In the genomic region with DNA sequence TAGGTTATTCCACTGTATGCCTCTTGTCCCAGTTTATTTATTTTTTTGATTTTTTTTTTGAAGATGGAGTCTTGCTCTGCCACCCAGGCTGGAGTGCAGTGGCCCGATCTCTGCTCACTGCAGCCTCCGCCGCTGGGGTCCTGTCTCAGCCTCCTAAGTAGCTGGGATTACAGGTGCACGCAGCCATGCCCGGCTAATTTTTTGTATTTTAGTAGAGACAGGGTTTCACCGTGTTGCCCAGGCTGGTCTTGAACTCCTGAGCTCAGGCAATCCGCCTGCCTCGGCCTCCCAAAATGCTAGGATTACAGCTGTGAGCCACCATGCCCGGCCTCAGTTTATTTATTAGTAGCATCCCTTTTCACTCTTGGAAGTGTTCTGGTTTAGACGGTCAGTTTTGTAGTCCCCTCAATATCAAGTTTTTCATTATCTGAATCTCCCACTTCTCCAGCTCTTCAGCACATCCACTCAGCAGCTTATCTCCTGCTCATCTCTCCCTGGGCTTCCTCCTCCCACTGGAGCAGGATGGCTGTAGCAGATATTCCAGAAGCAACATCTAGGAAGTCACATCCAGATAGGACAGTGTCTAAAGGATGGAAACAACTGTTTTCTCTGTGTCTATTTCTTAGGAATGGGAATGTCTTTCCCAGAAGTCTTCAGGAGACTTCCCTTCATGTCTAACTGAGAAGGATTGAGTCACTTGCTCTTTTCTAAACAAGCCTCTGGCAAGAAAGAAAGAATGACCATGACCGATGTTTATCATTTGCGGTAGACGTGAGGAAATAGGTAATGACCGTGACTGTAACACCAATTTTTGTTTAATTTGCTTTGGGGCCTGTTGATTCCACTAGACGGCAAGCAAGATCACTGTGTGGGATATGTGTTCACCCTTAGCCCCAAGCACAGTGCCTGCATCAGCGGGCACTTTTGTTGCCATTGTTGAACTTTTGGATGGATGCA, we compare ENCODE assay signal across 24 cellular contexts. TPM values are rescaled to one million over a fixed set of nuclear protein-coding genes. Genes with fewer than 3 reads are reported as not detected.
DNase-seq lines count a peak whose midpoint lies in the region; ATAC-seq, FAIRE-seq and TF ChIP-seq lines count a peak whose summit lies in the region.
"Had no signal": no experiment of that assay in that cellular context is flagged by ENCODE, and none has a peak within 500 bp of the region (broad histone marks: within the 10 kb centered on the region; RNA-seq: fewer than 3 reads in every experiment).

No MANE protein-coding gene starts in this region.

- no peaks in the 10 kb centered on the region for H3K79me1 ChIP-seq in trophoblast cell (ENCODE audit: low read length)

- H3K9me3 ChIP-seq in Panc1 (ENCODE audit: control insufficient read depth, insufficient read depth, low read depth, low read length) = no peaks in the 10 kb centered on the region
- no peaks in the 10 kb centered on the region for H3K9me3 ChIP-seq in trophoblast cell (ENCODE audit: insufficient read depth, low read depth, low read length)
- no peaks in the 10 kb centered on the region for H3K9me3 ChIP-seq in SK-N-SH
- H3K9me3 ChIP-seq: BLaER1 treated with 17β-estradiol and CSF1 and Interleukin-3, amounts not matched to agents 10 nM and 100 nM; gastrocnemius medialis; left ventricle myocardium inferior; ovary had no signal

- peak overlapping the region; percentile 47 for H3K27ac Mint-ChIP-seq in chondrocyte (ENCODE audit: unreplicated experiment)
- H3K27ac Mint-ChIP-seq: activated CD8-positive, alpha-beta memory T cell treated with anti-CD3 and anti-CD28 coated beads, Interleukin-2, amount 10 ng/mL, durations not matched to agents 7 days and 5 days had no signal

- BruUV-seq in Panc1 (replicated peaks; lab: Mats Ljungman, UMichigan) = no TSS peak

- no peak overlapping the region for H4K12ac ChIP-seq in trophoblast cell (ENCODE audit: low read depth, low read length)

- CTCF ChIA-PET in Panc1 (lab: Charles Lee) (no interaction called here), SK-N-SH (lab: Yijun Ruan, JAX) (interaction anchor here (0.9 to 6.5 kb wide), 8 partner anchors 10 to 513 kb away, joined by 3 to 85 read pairs (median 4); no protein-coding TSS in a partner anchor)

- H3K4me3 ChIP-seq in Panc1 (ENCODE audit: low read depth in 2 of 2, low read length in 2 of 2) = 0 out of 4 replicates have a peak overlapping the region, but pooled peaks of 1 of the 2 experiments have one; percentile 6
- H3K4me3 ChIP-seq in trophoblast cell (ENCODE audit: low read depth, low read length) = no peak overlapping the region
- no peak overlapping the region for H3K4me3 ChIP-seq in SK-N-SH (ENCODE audit: low read depth in 2 of 2, low read length in 1 of 2)
- H3K4me3 ChIP-seq: BLaER1 treated with 17β-estradiol and CSF1 and Interleukin-3, amounts not matched to agents 10 nM and 100 nM; gastrocnemius medialis; left ventricle myocardium inferior; ovary had no signal

- no peak for TF ChIP-seq RAD21 in SK-N-SH (IDR thresholded peaks at IDR 0.05; ENCODE audit: low read length)

- H3K36me3 Mint-ChIP-seq in chondrocyte (ENCODE audit: low read depth) = no peaks in the 10 kb centered on the region
- H3K36me3 Mint-ChIP-seq: activated CD8-positive, alpha-beta memory T cell treated with anti-CD3 and anti-CD28 coated beads, Interleukin-2, amount 10 ng/mL, durations not matched to agents 7 days and 5 days had no signal

- no peaks in the 10 kb centered on the region for H3K27me3 Mint-ChIP-seq in chondrocyte (ENCODE audit: low read depth)

- H3K4me3 Mint-ChIP-seq in chondrocyte (ENCODE audit: unreplicated experiment) = no peak overlapping the region
- H3K4me3 Mint-ChIP-seq: activated CD8-positive, alpha-beta memory T cell treated with anti-CD3 and anti-CD28 coated beads, Interleukin-2, amount 10 ng/mL, durations not matched to agents 7 days and 5 days had no signal

- H3K9ac ChIP-seq in trophoblast cell (ENCODE audit: low read length) = no peak overlapping the region
- no peak overlapping the region for H3K9ac ChIP-seq in SK-N-SH
- H3K9ac ChIP-seq: BLaER1 treated with 17β-estradiol and CSF1 and Interleukin-3, amounts not matched to agents 10 nM and 100 nM had no signal

- H2BK120ac ChIP-seq in trophoblast cell (ENCODE audit: insufficient read depth, low read length, poor library complexity) = no peak overlapping the region

- no peak overlapping the region for H3K18ac ChIP-seq in trophoblast cell (ENCODE audit: low read length)

- H2BK12ac ChIP-seq in trophoblast cell (ENCODE audit: low read length) = no peak overlapping the region

- in situ Hi-C loops in Panc1 (cut with HindIII; ENCODE audit: low pct_unique_long_range_greater_than_20kb, low sequenced_read_pairs) = no loop called here

- H2AK5ac ChIP-seq in trophoblast cell (ENCODE audit: low read length) = no peak overlapping the region

- H3K4me1 ChIP-seq in Panc1 (ENCODE audit: control insufficient read depth, insufficient read depth, low read length) (no peaks in the 10 kb centered on the region; the same call in 1 of the 2 replicates), trophoblast cell (ENCODE audit: control insufficient read depth in 1 of 2, insufficient read depth in 2 of 2, low read length in 2 of 2) (no peaks in the 10 kb centered on the region), SK-N-SH (ENCODE audit: control insufficient read depth in 1 of 2, insufficient read depth in 2 of 2, low read depth in 1 of 2, low read length in 1 of 2) (peaks cover 14 to 31% of the 10 kb centered on the region in 2 experiments)
- H3K4me1 ChIP-seq: BLaER1 treated with 17β-estradiol and CSF1 and Interleukin-3, amounts not matched to agents 10 nM and 100 nM; gastrocnemius medialis; left ventricle myocardium inferior had no signal

- FAIRE-seq in D721Med (lab: Jason Lieb, UNC) = peak; percentile 55

- H3F3A ChIP-seq in SK-N-SH (replicated peaks; ENCODE audit: insufficient read depth) = peaks cover 10% of the 10 kb centered on the region

- H3K27me3 ChIP-seq in Panc1 (ENCODE audit: control insufficient read depth, insufficient read depth, low read length) = no peaks in the 10 kb centered on the region
- no peaks in the 10 kb centered on the region for H3K27me3 ChIP-seq in trophoblast cell (ENCODE audit: insufficient read depth, low read length)
- H3K27me3 ChIP-seq in SK-N-SH (ENCODE audit: insufficient read depth) = no peaks in the 10 kb centered on the region
- H3K27me3 ChIP-seq: BLaER1 treated with 17β-estradiol and CSF1 and Interleukin-3, amounts not matched to agents 10 nM and 100 nM; gastrocnemius medialis; ovary had no signal

- TF ChIP-seq EP300 in SK-N-SH (IDR thresholded peaks at IDR 0.05; ENCODE audit: borderline replicate concordance in 1 of 2, low read depth in 1 of 2, low read length in 1 of 2) = no peak

- no peaks in the 10 kb centered on the region for H3K9me3 Mint-ChIP-seq in chondrocyte (ENCODE audit: low read depth)

- no peaks in the 10 kb centered on the region for H3K79me2 ChIP-seq in trophoblast cell (ENCODE audit: control insufficient read depth, insufficient read depth, low read length, poor library complexity)
- H3K79me2 ChIP-seq in SK-N-SH (ENCODE audit: insufficient read depth) = no peaks in the 10 kb centered on the region

- intact Hi-C loops in Panc1 (cut with micrococcal nuclease; ENCODE audit: unreplicated experiment) = loop anchor here (2.0 to 5.0 kb wide), 2 partner anchors 221 to 328 kb away; a partner anchor contains a TSS

- 0 out of 2 replicates have a peak, but pooled peaks have one; percentile 48 for ATAC-seq in Panc1
- no peak for ATAC-seq in HG03354 (IDR thresholded peaks at IDR 0.05; ENCODE audit: poor library complexity, severe bottlenecking, unreplicated experiment)
- ATAC-seq in HG03045 (IDR thresholded peaks at IDR 0.05; ENCODE audit: unreplicated experiment) = no peak
- ATAC-seq: activated CD8-positive, alpha-beta memory T cell treated with anti-CD3 and anti-CD28 coated beads, Interleukin-2, amount 10 ng/mL, durations not matched to agents 7 days and 5 days; gastrocnemius medialis had no signal

- no peak overlapping the region for H2BK5ac ChIP-seq in trophoblast cell (ENCODE audit: low read depth, low read length, poor library complexity)

- no peak for DNase-seq in D721Med (ENCODE audit: insufficient read length, low spot score)
- DNase-seq in Panc1 (ENCODE audit: low read depth, low spot score) = no peak
- DNase-seq in chondrocyte (ENCODE audit: low spot score) = no peak
- peak; percentile 61 to 84 for DNase-seq in trophoblast cell
- no peak for DNase-seq in NCI-H128 (lab: John Stamatoyannopoulos, UW; ENCODE audit: unreplicated experiment)
- no peak for DNase-seq in SK-N-SH
- DNase-seq: activated CD4-positive, alpha-beta T cell treated with anti-CD3 and anti-CD28 coated beads for 1 hour; activated CD8-positive, alpha-beta memory T cell treated with anti-CD3 and anti-CD28 coated beads, Interleukin-2, amount 10 ng/mL, durations not matched to agents 7 days and 5 days; cerebellar nuclear complex; DMS 273 treated with DMSO at 0.1 percent for 48 hours; gastrocnemius medialis; H7; left ventricle myocardium inferior; NCI-H1694 treated with DMSO at 0.1 percent for 48 hours; NCI-H446 treated with DMSO at 0.1 percent for 48 hours; ovary; SHP77 treated with DMSO at 0.1 percent for 48 hours; stimulated activated CD4-positive, alpha-beta T cell treated with anti-CD3 and anti-CD28 coated beads, Interleukin-4, amount 100 ng/mL, for 1 hour; substantia nigra; T1000 had no signal

- H3K9me2 ChIP-seq in SK-N-SH = no peaks in the 10 kb centered on the region

- H4K20me1 ChIP-seq in SK-N-SH (ENCODE audit: insufficient read depth) = no peaks in the 10 kb centered on the region
- H4K20me1 ChIP-seq: BLaER1 treated with 17β-estradiol and CSF1 and Interleukin-3, amounts not matched to agents 10 nM and 100 nM had no signal

- POLR2A ChIA-PET in Panc1 (lab: Charles Lee) = no interaction called here
- POLR2A ChIA-PET in SK-N-SH (lab: Yijun Ruan, JAX) = interaction anchor here (0.5 to 1.4 kb wide), 3 partner anchors 35 to 333 kb away, joined by 3 to 4 read pairs (median 3); a partner anchor contains a TSS

- H3K36me3 ChIP-seq in Panc1 (ENCODE audit: control insufficient read depth, insufficient read depth, low read length) (no peaks in the 10 kb centered on the region), trophoblast cell (ENCODE audit: control insufficient read depth in 1 of 2, insufficient read depth in 2 of 2, low read length in 2 of 2) (no peaks in the 10 kb centered on the region), SK-N-SH (replicated peaks in 1 of 2; ENCODE audit: control insufficient read depth in 1 of 2, insufficient read depth in 2 of 2, low read length in 1 of 2) (no peaks in the 10 kb centered on the region)
- H3K36me3 ChIP-seq: BLaER1 treated with 17β-estradiol and CSF1 and Interleukin-3, amounts not matched to agents 10 nM and 100 nM; gastrocnemius medialis; left ventricle myocardium inferior; ovary had no signal

- H2AFZ ChIP-seq in trophoblast cell (ENCODE audit: insufficient read depth, low read length, poor library complexity) = no peak overlapping the region
- no peak overlapping the region for H2AFZ ChIP-seq in SK-N-SH (ENCODE audit: low read depth)

- peaks cover 12% of the 10 kb centered on the region for H3K4me1 Mint-ChIP-seq in chondrocyte (ENCODE audit: low read depth)
- H3K4me1 Mint-ChIP-seq: activated CD8-positive, alpha-beta memory T cell treated with anti-CD3 and anti-CD28 coated beads, Interleukin-2, amount 10 ng/mL, durations not matched to agents 7 days and 5 days had no signal

- H3K4me2 ChIP-seq in trophoblast cell (ENCODE audit: low read length) (no peak overlapping the region), SK-N-SH (no peak overlapping the region)
- H3K4me2 ChIP-seq: BLaER1 treated with 17β-estradiol and CSF1 and Interleukin-3, amounts not matched to agents 10 nM and 100 nM had no signal

- no peak overlapping the region for H3K4ac ChIP-seq in trophoblast cell (ENCODE audit: low read depth, low read length)

- WGBS in trophoblast cell (ENCODE audit: extremely low coverage, insufficient coverage, insufficient read length) = no CpG with 5 or more reads among the region's 16 CpGs
- 88% methylated on average over 16 of the region's 16 CpGs for whole genome bisulfite sequencing in SK-N-SH (ENCODE audit: low lambda C conversion rate)

- H4K8ac ChIP-seq in trophoblast cell (ENCODE audit: low read depth, low read length) = no peak overlapping the region

- H4K91ac ChIP-seq in trophoblast cell (ENCODE audit: low read depth, low read length) = no peak overlapping the region

- H3K23ac ChIP-seq in trophoblast cell (ENCODE audit: low read length) = no peak overlapping the region

- H3K27ac ChIP-seq in Panc1 (ENCODE audit: low read length) (no peak overlapping the region), trophoblast cell (ENCODE audit: low read depth, low read length) (no peak overlapping the region), SK-N-SH (ENCODE audit: low read depth in 2 of 2, low read length in 1 of 2) (no peak overlapping the region)
- H3K27ac ChIP-seq: BLaER1 treated with 17β-estradiol and CSF1 and Interleukin-3, amounts not matched to agents 10 nM and 100 nM; gastrocnemius medialis; left ventricle myocardium inferior; ovary had no signal

- H3K14ac ChIP-seq in trophoblast cell (ENCODE audit: low read length) = no peak overlapping the region

- TF ChIP-seq CTCF in D721Med (IDR thresholded peaks at IDR 0.05; ENCODE audit: insufficient read depth, missing control alignments) = no peak
- TF ChIP-seq CTCF in Panc1 (IDR thresholded peaks at IDR 0.05) = no peak
- no peak for TF ChIP-seq CTCF in chondrocyte (IDR thresholded peaks at IDR 0.05)
- no peak for TF ChIP-seq CTCF in SK-N-SH (IDR thresholded peaks at IDR 0.05)

RNA-seq across cellular contexts. Expression of a gene that starts 14.4 kb away (rescaled TPM):
- not detected for total RNA-seq in Panc1 (2021; ENCODE audit: unreplicated experiment)
- polyA plus RNA-seq in Panc1 (2012; ENCODE audit: insufficient read length) = not detected
- 1.5 to 5.3 TPM (median 1.9 TPM) in 3 replicates for total RNA-seq in chondrocyte
- not detected in 2 replicates for polyA plus RNA-seq in trophoblast cell (2013)
- 0.13 and 0.21 TPM in 2 replicates for polyA plus RNA-seq in SK-N-SH (2012; rRNA removed)
- polyA plus RNA-seq in SK-N-SH (2012; cell fraction: cytosol; rRNA removed) = 0.14 and 0.18 TPM in 2 replicates
- 0.12 and 0.39 TPM in 2 replicates for polyA plus RNA-seq in SK-N-SH (2012; cell fraction: nucleus; rRNA removed)
- total RNA-seq: activated CD8-positive, alpha-beta memory T cell treated with anti-CD3 and anti-CD28 coated beads, Interleukin-2, amount 10 ng/mL, durations not matched to agents 7 days and 5 days; gastrocnemius medialis; H7; ovary had no signal
- polyA plus RNA-seq: adipose tissue had no signal

RNA-seq across cellular contexts. Expression of a gene that starts 56.0 kb away (rescaled TPM):
- total RNA-seq in Panc1 (2021; ENCODE audit: unreplicated experiment) = 24.6 TPM
- polyA plus RNA-seq in Panc1 (2012; ENCODE audit: insufficient read length) = 17.0 TPM
- 4.9 to 7.8 TPM (median 5.9 TPM) in 3 replicates for total RNA-seq in chondrocyte
- 24.5 and 26.7 TPM in 2 replicates for polyA plus RNA-seq in trophoblast cell (2013)
- polyA plus RNA-seq in SK-N-SH (2012; rRNA removed) = 12.0 and 14.5 TPM in 2 replicates
- polyA plus RNA-seq in SK-N-SH (2012; cell fraction: cytosol; rRNA removed) = 9.9 and 10.6 TPM in 2 replicates
- polyA plus RNA-seq in SK-N-SH (2012; cell fraction: nucleus; rRNA removed) = 17.3 and 23.8 TPM in 2 replicates

Comparison
In these comparisons a context has a peak if more than half of its experiments do, and no peak if none do; other contexts are left out.
1. DNase-seq: peak in trophoblast cell (2 of 2); none in D721Med (single experiment), Panc1 (single experiment), chondrocyte (single experiment), NCI-H128 (single experiment) and SK-N-SH (single experiment).